Comparison of ENCODE assay signal across 15 cellular contexts in genomic region chr17:50050431-50051032, GRCh38. TPM values are rescaled to one million over a fixed set of nuclear protein-coding genes. Genes with fewer than 3 reads are reported as not detected.
A peak's percentile ranks its signal among the peaks of the same experiment; 100 is the strongest.
DNase-seq lines count a peak whose midpoint lies in the region; ATAC-seq and TF ChIP-seq lines count a peak whose summit lies in the region.
"Had no signal": no experiment of that assay in that cellular context is flagged by ENCODE, and none has a peak within 500 bp of the region (broad histone marks: within the 10 kb centered on the region; RNA-seq: fewer than 3 reads in every experiment).

No MANE protein-coding gene starts in this region.

- no peak for DNase-seq in activated naive CD4-positive, alpha-beta T cell treated with anti-CD3 and anti-CD28 coated beads for 36 hours
- no peak for DNase-seq in activated naive CD4-positive, alpha-beta T cell treated with anti-CD3 and anti-CD28 coated beads, Interleukin-2, amount 10 ng/mL, durations not matched to agents 7 days and 5 days
- DNase-seq in PC-9, result peak in 1 of 2 experiments; percentile 60
- DNase-seq in epithelial cell of esophagus (ENCODE audit: low read depth), result no peak
- DNase-seq in stomach, result no peak
- no peak for DNase-seq in naive thymus-derived CD8-positive, alpha-beta T cell
- no peak for DNase-seq in NCI-H2227 treated with DMSO at 0.1 percent for 48 hours (lab: John Stamatoyannopoulos, UW)
- no peak for DNase-seq in effector memory CD8-positive, alpha-beta T cell
- DNase-seq: NCI-H1048, NCI-H2171, nucleus accumbens had no signal

- no peaks in the 10 kb centered on the region for H3K9me2 ChIP-seq in PC-9 (ENCODE audit: insufficient read depth)

- no TSS peak for BruUV-seq in PC-9 (replicated peaks; lab: Mats Ljungman, UMichigan)

- H3K4me1 Mint-ChIP-seq in activated naive CD4-positive, alpha-beta T cell treated with anti-CD3 and anti-CD28 coated beads for 36 hours (ENCODE audit: low read depth), result peaks cover 52% of the 10 kb centered on the region
- H3K4me1 Mint-ChIP-seq in activated naive CD4-positive, alpha-beta T cell treated with anti-CD3 and anti-CD28 coated beads, Interleukin-2, amount 10 ng/mL, durations not matched to agents 7 days and 5 days, result peaks cover 24% of the 10 kb centered on the region
- peaks cover 4 to 16% (median 5%) of the 10 kb centered on the region in 4 donors for H3K4me1 Mint-ChIP-seq in naive thymus-derived CD8-positive, alpha-beta T cell
- peaks cover 11 to 16% of the 10 kb centered on the region in 2 donors for H3K4me1 Mint-ChIP-seq in effector memory CD8-positive, alpha-beta T cell (ENCODE audit: low read depth in 2 of 2)

- H3K27ac ChIP-seq in PC-9 (peak overlapping the region; percentile 97), stomach (peak overlapping the region; percentile 28 to 97 (median 96))
- H3K27ac ChIP-seq: SK-N-MC, suprapubic skin had no signal

- no peaks in the 10 kb centered on the region for H3K9me3 ChIP-seq in PC-9 (ENCODE audit: insufficient read depth, low read depth)
- no peaks in the 10 kb centered on the region for H3K9me3 ChIP-seq in stomach
- H3K9me3 ChIP-seq: suprapubic skin had no signal

- H3F3A ChIP-seq in PC-9 (ENCODE audit: insufficient read depth, low read depth), result peaks cover 64% of the 10 kb centered on the region

- H3K27ac Mint-ChIP-seq in activated naive CD4-positive, alpha-beta T cell treated with anti-CD3 and anti-CD28 coated beads for 36 hours, result peak overlapping the region; percentile 89
- H3K27ac Mint-ChIP-seq in activated naive CD4-positive, alpha-beta T cell treated with anti-CD3 and anti-CD28 coated beads, Interleukin-2, amount 10 ng/mL, durations not matched to agents 7 days and 5 days, result no peak overlapping the region
- H3K27ac Mint-ChIP-seq in naive thymus-derived CD8-positive, alpha-beta T cell, result no peak overlapping the region
- no peak overlapping the region for H3K27ac Mint-ChIP-seq in effector memory CD8-positive, alpha-beta T cell

- H3K79me2 ChIP-seq in PC-9 (ENCODE audit: low read depth), result peaks cover 19% of the 10 kb centered on the region

- intact Hi-C loops in activated naive CD4-positive, alpha-beta T cell treated with anti-CD3 and anti-CD28 coated beads for 36 hours (cut with micrococcal nuclease), result loop anchor here (1.0 to 10.0 kb wide), 3 partner anchors 101 to 376 kb away; partner anchors contain the start of gene SPOP
- intact Hi-C loops in PC-9 (cut with micrococcal nuclease; ENCODE audit: unreplicated experiment) (loop anchor here (1.0 kb wide), 3 partner anchors 7 to 22 kb away; no protein-coding TSS in a partner anchor), stomach (cut with DNase I; ENCODE audit: low total_unique reads) (no loop called here)

- H3K36me3 Mint-ChIP-seq in activated naive CD4-positive, alpha-beta T cell treated with anti-CD3 and anti-CD28 coated beads for 36 hours (ENCODE audit: low read depth), result no peaks in the 10 kb centered on the region
- H3K36me3 Mint-ChIP-seq in activated naive CD4-positive, alpha-beta T cell treated with anti-CD3 and anti-CD28 coated beads, Interleukin-2, amount 10 ng/mL, durations not matched to agents 7 days and 5 days, result no peaks in the 10 kb centered on the region
- H3K36me3 Mint-ChIP-seq in naive thymus-derived CD8-positive, alpha-beta T cell, result no peaks in the 10 kb centered on the region
- H3K36me3 Mint-ChIP-seq in effector memory CD8-positive, alpha-beta T cell (ENCODE audit: insufficient read depth), result peaks cover 4% of the 10 kb centered on the region

- peaks cover 2% of the 10 kb centered on the region for H3K27me3 Mint-ChIP-seq in activated naive CD4-positive, alpha-beta T cell treated with anti-CD3 and anti-CD28 coated beads for 36 hours (ENCODE audit: low read depth)
- H3K27me3 Mint-ChIP-seq in activated naive CD4-positive, alpha-beta T cell treated with anti-CD3 and anti-CD28 coated beads, Interleukin-2, amount 10 ng/mL, durations not matched to agents 7 days and 5 days, result peaks cover 6% of the 10 kb centered on the region
- H3K27me3 Mint-ChIP-seq in naive thymus-derived CD8-positive, alpha-beta T cell, result peaks cover 2 to 24% (median 15%) of the 10 kb centered on the region in 5 donors
- peaks cover 0 to 27% of the 10 kb centered on the region in 2 donors for H3K27me3 Mint-ChIP-seq in effector memory CD8-positive, alpha-beta T cell

- no peak overlapping the region for H2AFZ ChIP-seq in PC-9

- no peaks in the 10 kb centered on the region for H3K9me3 Mint-ChIP-seq in activated naive CD4-positive, alpha-beta T cell treated with anti-CD3 and anti-CD28 coated beads for 36 hours
- H3K9me3 Mint-ChIP-seq in activated naive CD4-positive, alpha-beta T cell treated with anti-CD3 and anti-CD28 coated beads, Interleukin-2, amount 10 ng/mL, durations not matched to agents 7 days and 5 days, result no peaks in the 10 kb centered on the region
- H3K9me3 Mint-ChIP-seq in naive thymus-derived CD8-positive, alpha-beta T cell, result no peaks in the 10 kb centered on the region
- no peaks in the 10 kb centered on the region for H3K9me3 Mint-ChIP-seq in effector memory CD8-positive, alpha-beta T cell

- no peak for TF ChIP-seq POLR2A in stomach (IDR thresholded peaks at IDR 0.05)

- WGBS in stomach, 5 donors, result 72 to 82% (median 80%) methylated on average over 12 of the region's 12 CpGs

- H3K4me1 ChIP-seq in PC-9 (replicated peaks; ENCODE audit: insufficient read depth) (peaks cover 90% of the 10 kb centered on the region), stomach (peaks cover 46 to 89% (median 60%) of the 10 kb centered on the region in 4 donors)

- H3K36me3 ChIP-seq in PC-9 (ENCODE audit: low read depth), result no peaks in the 10 kb centered on the region
- no peaks in the 10 kb centered on the region for H3K36me3 ChIP-seq in stomach
- H3K36me3 ChIP-seq: suprapubic skin had no signal

- TF ChIP-seq CTCF in PC-9 (conservative IDR thresholded peaks at IDR 0.05) (peak; percentile 54; the same call in 1 of the 2 replicates), epithelial cell of esophagus (IDR thresholded peaks at IDR 0.05; ENCODE audit: insufficient read depth, low read depth, low read length, missing control alignments) (peak; percentile 11), stomach (IDR thresholded peaks at IDR 0.05) (no peak)

- POLR2A ChIA-PET in PC-9 (lab: Charles Lee; ENCODE audit: unreplicated experiment), result no interaction called here
- POLR2A ChIA-PET in naive thymus-derived CD8-positive, alpha-beta T cell (lab: Charles Lee), result no interaction called here

- ATAC-seq in naive thymus-derived CD8-positive, alpha-beta T cell, result no peak
- ATAC-seq in effector memory CD8-positive, alpha-beta T cell (replicated peaks), result no peak

- H3K27me3 ChIP-seq in PC-9 (ENCODE audit: insufficient read depth, low read depth) (no peaks in the 10 kb centered on the region), stomach (peaks cover 0 to under 1% (median 0%) of the 10 kb centered on the region in 3 donors)
- H3K27me3 ChIP-seq: suprapubic skin had no signal

- no peak for TF ChIP-seq EP300 in stomach (IDR thresholded peaks at IDR 0.05)

- peak overlapping the region; percentile 32 for H3K4me3 Mint-ChIP-seq in activated naive CD4-positive, alpha-beta T cell treated with anti-CD3 and anti-CD28 coated beads for 36 hours
- no peak overlapping the region for H3K4me3 Mint-ChIP-seq in activated naive CD4-positive, alpha-beta T cell treated with anti-CD3 and anti-CD28 coated beads, Interleukin-2, amount 10 ng/mL, durations not matched to agents 7 days and 5 days
- no peak overlapping the region for H3K4me3 Mint-ChIP-seq in naive thymus-derived CD8-positive, alpha-beta T cell
- H3K4me3 Mint-ChIP-seq in effector memory CD8-positive, alpha-beta T cell, result no peak overlapping the region

- H3K4me3 ChIP-seq in PC-9, result peak overlapping the region; percentile 17; the same call in 1 of the 2 replicates
- H3K4me3 ChIP-seq in epithelial cell of esophagus (ENCODE audit: low read length), result no peak overlapping the region
- H3K4me3 ChIP-seq in stomach, result no peak overlapping the region
- H3K4me3 ChIP-seq: SK-N-MC, suprapubic skin had no signal

- CTCF ChIA-PET in activated naive CD4-positive, alpha-beta T cell treated with anti-CD3 and anti-CD28 coated beads for 36 hours (lab: Charles Lee), result no interaction called here
- CTCF ChIA-PET in activated naive CD4-positive, alpha-beta T cell treated with anti-CD3 and anti-CD28 coated beads, Interleukin-2, amount 10 ng/mL, durations not matched to agents 7 days and 5 days (lab: Charles Lee), result no interaction called here
- CTCF ChIA-PET in PC-9 (lab: Charles Lee), result no interaction called here

- peak overlapping the region; percentile 92 for H3K4me2 ChIP-seq in PC-9

- no peaks in the 10 kb centered on the region for H4K20me1 ChIP-seq in PC-9 (ENCODE audit: insufficient read depth)

RNA-seq across cellular contexts. Expression of gene ITGA3, which starts 5.4 kb away (rescaled TPM):
- 10 to 100 TPM; 17.9 to 19.3 TPM for total RNA-seq in activated naive CD4-positive, alpha-beta T cell treated with anti-CD3 and anti-CD28 coated beads for 36 hours
- total RNA-seq in PC-9 (2021), result 291 and 327 TPM in 2 replicates
- 100 to 1,000 TPM in 4 of 5 donors, 10 to 100 TPM in 1; 33.6 to 698 (median 193) TPM for total RNA-seq in stomach
- 10 to 100 TPM in 2 of 3 donors, 1 to 10 TPM in 1; 6.9 to 37.5 (median 29.5) TPM for polyA plus RNA-seq in stomach
- 1 to 10 TPM; 8.0 to 8.5 TPM for total RNA-seq in naive thymus-derived CD8-positive, alpha-beta T cell
- 1 to 10 TPM in 2 of 3 donors, under 1 TPM in 1; 0.40 to 1.5 (median 1.4) TPM for polyA plus RNA-seq in naive thymus-derived CD8-positive, alpha-beta T cell

RNA-seq across cellular contexts. Expression of gene PDK2, which starts 44.6 kb away (rescaled TPM):
- 10 to 100 TPM; 10.5 to 11.1 TPM for total RNA-seq in activated naive CD4-positive, alpha-beta T cell treated with anti-CD3 and anti-CD28 coated beads for 36 hours
- total RNA-seq in PC-9 (2021), result 38.6 and 58.7 TPM in 2 replicates
- 100 to 1,000 TPM in 1 of 5 donors, 10 to 100 TPM in 2, 1 to 10 TPM in 2; 4.6 to 255 (median 31.2) TPM for total RNA-seq in stomach
- 10 to 100 TPM; 13.5 to 20.6 (median 20.1) TPM for polyA plus RNA-seq in stomach
- 10 to 100 TPM; 44.4 to 45.3 TPM for total RNA-seq in naive thymus-derived CD8-positive, alpha-beta T cell
- polyA plus RNA-seq in naive thymus-derived CD8-positive, alpha-beta T cell, result 10 to 100 TPM; 27.9 to 47.4 (median 40.4) TPM

RNA-seq across cellular contexts. Expression of gene DLX3, which starts 55.5 kb away (rescaled TPM):
- not detected for total RNA-seq in activated naive CD4-positive, alpha-beta T cell treated with anti-CD3 and anti-CD28 coated beads for 36 hours
- total RNA-seq in PC-9 (2021) (1.2 and 2.0 TPM in 2 replicates), stomach (not detected)
- polyA plus RNA-seq in stomach, result under 1 TPM in 1 of 3 donors, not detected in 2; 0.68 TPM
- under 1 TPM in 1 of 2 experiments, not detected in 1; 0.18 TPM for total RNA-seq in naive thymus-derived CD8-positive, alpha-beta T cell
- polyA plus RNA-seq in naive thymus-derived CD8-positive, alpha-beta T cell, result under 1 TPM; 0.09 to 0.32 (median 0.26) TPM
- total RNA-seq: dermis microvascular lymphatic vessel endothelial cell, lung microvascular endothelial cell had no signal

Comparison
In these comparisons a context has a peak if more than half of its experiments do, and no peak if none do; other contexts are left out.
1. CTCF ChIP-seq: peak in PC-9 (single experiment) and epithelial cell of esophagus (single experiment); none in stomach (0 of 7).